20 cellular contexts compared by ENCODE assay signal in the genomic region with DNA sequence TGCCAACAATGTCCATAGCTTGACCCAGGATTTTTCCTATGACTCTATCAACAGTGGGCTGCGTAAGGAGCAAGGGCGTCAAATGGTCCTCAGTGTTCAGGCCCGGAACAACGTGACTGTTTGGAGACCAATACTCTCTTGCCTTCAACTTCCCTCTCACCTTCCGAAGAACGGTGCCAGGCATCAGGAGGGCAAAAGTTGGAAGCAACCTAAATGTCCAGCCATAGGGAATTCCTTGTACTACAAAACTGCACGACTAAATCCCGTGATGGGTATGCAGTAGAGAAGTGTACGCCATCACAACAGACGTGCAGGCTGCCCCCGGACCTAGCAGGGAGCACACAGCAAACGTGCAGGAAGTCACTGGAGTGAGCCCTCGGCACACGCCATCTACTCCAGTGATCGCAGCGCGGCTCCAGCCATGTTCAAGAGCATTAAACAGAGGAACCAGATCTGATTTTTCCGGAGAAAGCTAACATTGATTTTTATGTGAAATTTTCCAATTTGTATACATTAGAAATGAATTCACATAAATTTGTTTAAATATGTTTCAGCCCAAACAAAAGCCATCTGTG.
"Had no signal": no experiment of that assay in that cellular context is flagged by ENCODE, and none has a peak within 500 bp of the region (broad histone marks: within the 10 kb centered on the region; RNA-seq: fewer than 3 reads in every experiment).

No MANE protein-coding gene starts in this region.

- H3K27ac Mint-ChIP-seq: memory B cell, naive B cell, progenitor cell of endocrine pancreas had no signal

- H3K36me3 Mint-ChIP-seq: memory B cell, naive B cell had no signal

- H3K4me3 ChIP-seq: colonic mucosa, heart right ventricle, left lung, lower lobe of right lung, ovary, suprapubic skin, thyroid gland, upper lobe of left lung, vagina had no signal

- H3K4me3 Mint-ChIP-seq: memory B cell, naive B cell, neural crest cell had no signal

- DNase-seq: colonic mucosa; effector CD8-positive, alpha-beta T cell; foreskin melanocyte; heart right ventricle; hypothalamus; left lung; lower lobe of right lung; naive B cell; ovary; right cardiac atrium; small intestine; stimulated activated CD4-positive, alpha-beta T cell treated with anti-CD3 and anti-CD28 coated beads, Interleukin-12 subunit alpha, Interleukin-12 subunit beta, amount 100 ng/mL, for 4 hours; stimulated activated naive CD4-positive, alpha-beta T cell treated with Interleukin-2 at 50 U/mL for 16 hours; thyroid gland; upper lobe of left lung had no signal

- H3K4me1 Mint-ChIP-seq: memory B cell, naive B cell, neural crest cell had no signal

- H3K27me3 Mint-ChIP-seq: memory B cell had no signal

- H3K9me3 Mint-ChIP-seq: memory B cell, naive B cell, neural crest cell had no signal

- H3K27ac ChIP-seq: colonic mucosa, heart right ventricle, left lung, lower lobe of right lung, ovary, suprapubic skin, thyroid gland, upper lobe of left lung, vagina had no signal

- H3K4me1 ChIP-seq: colonic mucosa, heart right ventricle, left lung, lower lobe of right lung, suprapubic skin, thyroid gland, upper lobe of left lung, vagina had no signal

- H3K27me3 ChIP-seq: colonic mucosa, ovary, thyroid gland, upper lobe of left lung, vagina had no signal

- H3K36me3 ChIP-seq: colonic mucosa, heart right ventricle, left lung, lower lobe of right lung, ovary, suprapubic skin, thyroid gland, upper lobe of left lung, vagina had no signal

- H3K9me3 ChIP-seq: colonic mucosa, heart right ventricle, left lung, lower lobe of right lung, ovary, suprapubic skin, thyroid gland, upper lobe of left lung, vagina had no signal

- ATAC-seq: heart right ventricle, left lung, lower lobe of right lung, right cardiac atrium had no signal
